In the genomic region with DNA sequence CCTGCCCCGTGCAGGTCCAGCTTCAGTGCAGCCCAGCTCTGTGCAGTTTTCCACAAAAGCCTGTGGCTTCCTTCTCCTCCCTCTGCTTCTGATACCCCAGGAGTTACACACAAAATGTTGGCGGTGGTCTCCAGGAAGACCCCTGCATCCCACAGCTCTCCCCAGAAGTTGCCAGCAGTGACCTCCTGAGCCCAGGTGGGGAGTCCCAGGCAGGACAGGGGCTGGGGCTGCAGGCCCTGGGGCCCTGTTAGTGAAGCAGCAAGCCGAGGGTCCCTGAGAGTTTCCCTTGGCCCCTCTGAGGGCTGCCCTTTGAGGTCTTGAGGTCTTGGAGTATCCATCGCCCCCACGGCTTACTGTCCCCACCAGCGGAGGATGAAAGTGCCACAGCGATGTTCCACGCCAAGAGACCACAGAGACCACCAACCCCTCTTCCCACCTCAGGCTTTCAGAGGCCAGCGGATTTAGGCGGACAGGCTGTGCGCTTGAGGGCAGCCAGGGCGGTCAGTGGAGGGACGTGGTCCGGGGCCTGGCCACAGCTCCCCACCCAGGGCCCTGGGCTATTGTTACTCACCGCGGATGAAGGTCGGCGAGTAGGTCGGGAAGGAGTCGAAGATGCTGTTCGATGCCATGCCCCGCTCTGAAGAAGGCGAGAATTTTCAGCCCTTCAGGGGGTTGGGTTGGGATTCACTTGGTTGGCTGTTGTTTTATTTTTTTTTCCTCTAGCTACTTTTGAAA, we compare ENCODE assay signal across 13 cellular contexts. TPM values are rescaled to one million over a fixed set of nuclear protein-coding genes. Genes with fewer than 3 reads are reported as not detected.
A peak's percentile ranks its signal among the peaks of the same experiment; 100 is the strongest.
DNase-seq lines count a peak whose midpoint lies in the region; ATAC-seq and TF ChIP-seq lines count a peak whose summit lies in the region.
"Had no signal": no experiment of that assay in that cellular context is flagged by ENCODE, and none has a peak within 500 bp of the region (broad histone marks: within the 10 kb centered on the region; RNA-seq: fewer than 3 reads in every experiment).

No MANE protein-coding gene starts in this region.

- no peaks in the 10 kb centered on the region for H3K9me3 Mint-ChIP-seq in stimulated activated naive CD8-positive, alpha-beta T cell treated with anti-CD3 and anti-CD28 coated beads, Interleukin-15, Interleukin-2, amounts not matched to agents 100 ng/mL and 50 ng/mL, for 24 hours
- H3K9me3 Mint-ChIP-seq in activated CD4-positive, alpha-beta memory T cell treated with anti-CD3 and anti-CD28 coated beads, Interleukin-2, amount 10 ng/mL, durations not matched to agents 7 days and 5 days, result no peaks in the 10 kb centered on the region

- ATAC-seq in stimulated activated naive CD8-positive, alpha-beta T cell treated with anti-CD3 and anti-CD28 coated beads, Interleukin-15, Interleukin-2, amounts not matched to agents 100 U/mL and 50 U/mL, for 24 hours, result no peak
- no peak for ATAC-seq in lower lobe of right lung
- ATAC-seq in GM21367 (IDR thresholded peaks at IDR 0.05; ENCODE audit: unreplicated experiment), result no peak

- peaks cover 78% of the 10 kb centered on the region for H3K4me1 Mint-ChIP-seq in stimulated activated naive CD8-positive, alpha-beta T cell treated with anti-CD3 and anti-CD28 coated beads, Interleukin-15, Interleukin-2, amounts not matched to agents 100 ng/mL and 50 ng/mL, for 24 hours (ENCODE audit: low read depth)
- peaks cover 85% of the 10 kb centered on the region for H3K4me1 Mint-ChIP-seq in activated CD4-positive, alpha-beta memory T cell treated with anti-CD3 and anti-CD28 coated beads, Interleukin-2, amount 10 ng/mL, durations not matched to agents 7 days and 5 days

- POLR2A ChIA-PET in activated CD4-positive, alpha-beta memory T cell treated with anti-CD3 and anti-CD28 coated beads, Interleukin-2, amount 10 ng/mL, durations not matched to agents 7 days and 5 days (lab: Charles Lee), result interaction anchor here (0.6 to 6.0 kb wide), 28 partner anchors 9 to 984 kb away, joined by 3 to 137 read pairs (median 7); a partner anchor contains a TSS

- peaks cover 57% of the 10 kb centered on the region for H3K36me3 Mint-ChIP-seq in stimulated activated naive CD8-positive, alpha-beta T cell treated with anti-CD3 and anti-CD28 coated beads, Interleukin-15, Interleukin-2, amounts not matched to agents 100 ng/mL and 50 ng/mL, for 24 hours (ENCODE audit: low read depth)
- peaks cover 59% of the 10 kb centered on the region for H3K36me3 Mint-ChIP-seq in activated CD4-positive, alpha-beta memory T cell treated with anti-CD3 and anti-CD28 coated beads, Interleukin-2, amount 10 ng/mL, durations not matched to agents 7 days and 5 days (ENCODE audit: low read depth)

- no peak for TF ChIP-seq CTCF in lower lobe of right lung (IDR thresholded peaks at IDR 0.05)

- DNase-seq in stimulated activated naive CD8-positive, alpha-beta T cell treated with anti-CD3 and anti-CD28 coated beads, Interleukin-15, Interleukin-2, amounts not matched to agents 100 U/mL and 50 U/mL, for 24 hours, result no peak
- no peak for DNase-seq in activated CD4-positive, alpha-beta memory T cell treated with anti-CD3 and anti-CD28 coated beads, Interleukin-2, amount 10 ng/mL, durations not matched to agents 7 days and 5 days
- no peak for DNase-seq in lower lobe of right lung
- no peak for DNase-seq in D341Med (ENCODE audit: low spot score)
- DNase-seq in EL, result no peak
- DNase-seq: midbrain, NCI-H187 treated with DMSO at 0.1 percent for 48 hours had no signal

- no peaks in the 10 kb centered on the region for H3K9me3 ChIP-seq in lower lobe of right lung
- H3K9me3 ChIP-seq: HAP-1 had no signal

- no peak overlapping the region for H3K27ac ChIP-seq in lower lobe of right lung
- H3K27ac ChIP-seq in urinary bladder (ENCODE audit: low read depth), result no peak overlapping the region
- H3K27ac ChIP-seq: cardiac muscle cell had no signal

- no peaks in the 10 kb centered on the region for H3K27me3 Mint-ChIP-seq in stimulated activated naive CD8-positive, alpha-beta T cell treated with anti-CD3 and anti-CD28 coated beads, Interleukin-15, Interleukin-2, amounts not matched to agents 100 ng/mL and 50 ng/mL, for 24 hours
- no peaks in the 10 kb centered on the region for H3K27me3 Mint-ChIP-seq in activated CD4-positive, alpha-beta memory T cell treated with anti-CD3 and anti-CD28 coated beads, Interleukin-2, amount 10 ng/mL, durations not matched to agents 7 days and 5 days

- 89% methylated on average over 23 of the region's 23 CpGs for WGBS in urinary bladder

- intact Hi-C loops in lower lobe of right lung (cut with DNase I), result no loop called here

- peaks cover 15% of the 10 kb centered on the region for H3K27me3 ChIP-seq in lower lobe of right lung (ENCODE audit: low read depth)
- H3K27me3 ChIP-seq: cardiac muscle cell had no signal

- peak overlapping the region; percentile 23 for H3K4me3 ChIP-seq in lower lobe of right lung
- peak overlapping the region; percentile 14 for H3K4me3 ChIP-seq in urinary bladder (ENCODE audit: low read depth, low read length)
- H3K4me3 ChIP-seq: cardiac muscle cell, HAP-1 had no signal

- CTCF ChIA-PET in activated CD4-positive, alpha-beta memory T cell treated with anti-CD3 and anti-CD28 coated beads, Interleukin-2, amount 10 ng/mL, durations not matched to agents 7 days and 5 days (lab: Charles Lee), result interaction anchor here (0.7 to 4.6 kb wide), 31 partner anchors 8 to 241 kb away, joined by 3 to 126 read pairs (median 6); a partner anchor contains a TSS

- H3K4me1 ChIP-seq in lower lobe of right lung (no peaks in the 10 kb centered on the region), urinary bladder (ENCODE audit: insufficient read depth) (no peaks in the 10 kb centered on the region)
- H3K4me1 ChIP-seq: HAP-1 had no signal

- H3K36me3 ChIP-seq in lower lobe of right lung (no peaks in the 10 kb centered on the region), urinary bladder (ENCODE audit: insufficient read depth) (no peaks in the 10 kb centered on the region)
- H3K36me3 ChIP-seq: cardiac muscle cell, HAP-1 had no signal

- peak overlapping the region; percentile 98 for H3K27ac Mint-ChIP-seq in stimulated activated naive CD8-positive, alpha-beta T cell treated with anti-CD3 and anti-CD28 coated beads, Interleukin-15, Interleukin-2, amounts not matched to agents 100 ng/mL and 50 ng/mL, for 24 hours
- peak overlapping the region; percentile 94 for H3K27ac Mint-ChIP-seq in activated CD4-positive, alpha-beta memory T cell treated with anti-CD3 and anti-CD28 coated beads, Interleukin-2, amount 10 ng/mL, durations not matched to agents 7 days and 5 days

- H3K4me3 Mint-ChIP-seq in stimulated activated naive CD8-positive, alpha-beta T cell treated with anti-CD3 and anti-CD28 coated beads, Interleukin-15, Interleukin-2, amounts not matched to agents 100 ng/mL and 50 ng/mL, for 24 hours, result peak overlapping the region; percentile 85
- H3K4me3 Mint-ChIP-seq in activated CD4-positive, alpha-beta memory T cell treated with anti-CD3 and anti-CD28 coated beads, Interleukin-2, amount 10 ng/mL, durations not matched to agents 7 days and 5 days, result peak overlapping the region; percentile 95

RNA-seq across cellular contexts. Expression of a gene that starts 34.0 kb away (rescaled TPM):
- total RNA-seq in activated CD4-positive, alpha-beta memory T cell treated with anti-CD3 and anti-CD28 coated beads, Interleukin-2, amount 10 ng/mL, durations not matched to agents 7 days and 5 days, result 100 to 1,000 TPM; 177 to 183 TPM
- total RNA-seq in lower lobe of right lung (13.1 TPM), urinary bladder (0.37 TPM)
- 2.5 TPM for polyA plus RNA-seq in urinary bladder
- total RNA-seq: cardiac muscle cell, epithelial cell of proximal tubule had no signal
- polyA plus RNA-seq: cardiac muscle cell had no signal

Comparison
In these comparisons a context has a peak if more than half of its experiments do, and no peak if none do; other contexts are left out.
1. RNA of a gene that starts 34.0 kb away (total RNA-seq): 177 to 183 TPM in activated CD4-positive, alpha-beta memory T cell treated with anti-CD3 and anti-CD28 coated beads, Interleukin-2, amount 10 ng/mL, durations not matched to agents 7 days and 5 days; 13.1 TPM in lower lobe of right lung (single experiment) and 0.37 TPM in urinary bladder (single experiment); every median in the first group is over 10 times any median in the second.